ENCODE assay signal across 1 cellular context in genomic region chr17:38415250-38416194, GRCh38.
A peak's percentile ranks its signal among the peaks of the same experiment; 100 is the strongest.
TF ChIP-seq lines count a peak whose summit lies in the region.

No MANE protein-coding gene starts in this region.

TF ChIP-seq in HepG2, 621 proteins besides CTCF, POLR2A, EP300 and RAD21 (continued from another document and continues in another):
- no peak for TF ChIP-seq ZSCAN22 (CRISPR knock-in tag; IDR thresholded peaks at IDR 0.05)
- peak; percentile 84; the same call in 1 of the 2 replicates for TF ChIP-seq ZNF343 (CRISPR knock-in tag; IDR thresholded peaks at IDR 0.05)
- peak; percentile 68; the same call in 1 of the 2 replicates for TF ChIP-seq KDM3A (CRISPR knock-in tag; IDR thresholded peaks at IDR 0.05; ENCODE audit: low read depth)
- peak; percentile 60; the same call in 1 of the 2 replicates for TF ChIP-seq SMAD3 (CRISPR knock-in tag; IDR thresholded peaks at IDR 0.05)
- no peak for TF ChIP-seq ZNF451 (CRISPR knock-in tag; IDR thresholded peaks at IDR 0.05)
- no peak for TF ChIP-seq SMARCE1 (IDR thresholded peaks at IDR 0.05; ENCODE audit: borderline replicate concordance)
- no peak for TF ChIP-seq TBP (CRISPR knock-in tag; IDR thresholded peaks at IDR 0.05)
- TF ChIP-seq ZNF367 (CRISPR knock-in tag; IDR thresholded peaks at IDR 0.05; ENCODE audit: borderline replicate concordance), result no peak
- TF ChIP-seq NFE2L1 (CRISPR knock-in tag; IDR thresholded peaks at IDR 0.05; ENCODE audit: borderline replicate concordance), result no peak
- TF ChIP-seq ZNF800 (CRISPR knock-in tag; IDR thresholded peaks at IDR 0.05), result no peak
- TF ChIP-seq RBAK (CRISPR knock-in tag; IDR thresholded peaks at IDR 0.05), result no peak
- TF ChIP-seq, protein P1, sequence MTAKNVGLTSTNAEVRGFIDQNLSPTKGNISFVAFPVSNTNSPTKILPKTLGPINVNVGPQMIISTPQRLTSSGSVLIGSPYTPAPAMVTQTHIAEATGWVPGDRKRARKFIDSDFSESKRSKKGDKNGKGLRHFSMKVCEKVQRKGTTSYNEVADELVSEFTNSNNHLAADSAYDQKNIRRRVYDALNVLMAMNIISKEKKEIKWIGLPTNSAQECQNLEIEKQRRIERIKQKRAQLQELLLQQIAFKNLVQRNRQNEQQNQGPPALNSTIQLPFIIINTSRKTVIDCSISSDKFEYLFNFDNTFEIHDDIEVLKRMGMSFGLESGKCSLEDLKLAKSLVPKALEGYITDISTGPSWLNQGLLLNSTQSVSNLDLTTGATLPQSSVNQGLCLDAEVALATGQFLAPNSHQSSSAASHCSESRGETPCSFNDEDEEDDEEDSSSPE (CRISPR knock-in tag; IDR thresholded peaks at IDR 0.05), result no peak; the same call in 1 of the 2 replicates
- TF ChIP-seq HOXA9 (CRISPR knock-in tag; IDR thresholded peaks at IDR 0.05; ENCODE audit: borderline replicate concordance), result no peak
- 0 out of 2 replicates have a peak, but pooled peaks have one; percentile 42 for TF ChIP-seq PITX1 (CRISPR knock-in tag; IDR thresholded peaks at IDR 0.05)
- 0 out of 2 replicates have a peak, but pooled peaks have one; percentile 68 for TF ChIP-seq ZNF34 (CRISPR knock-in tag; IDR thresholded peaks at IDR 0.05; ENCODE audit: borderline replicate concordance)
- no peak; the same call in 1 of the 2 replicates for TF ChIP-seq MAF1 (CRISPR knock-in tag; IDR thresholded peaks at IDR 0.05; ENCODE audit: borderline replicate concordance)
- no peak; the same call in none of the 2 replicates for TF ChIP-seq SMAD1 (CRISPR knock-in tag; IDR thresholded peaks at IDR 0.05; ENCODE audit: borderline replicate concordance, low read depth)
- TF ChIP-seq RBFOX2 (IDR thresholded peaks at IDR 0.05; ENCODE audit: low read depth, low read length), result peak; percentile 77
- no peak for TF ChIP-seq ZNF619 (CRISPR knock-in tag; IDR thresholded peaks at IDR 0.05)
- no peak for TF ChIP-seq ZNF788 (CRISPR knock-in tag; IDR thresholded peaks at IDR 0.05; ENCODE audit: borderline replicate concordance)
- peak; percentile 55; the same call in 1 of the 2 replicates for TF ChIP-seq ZNF180 (CRISPR knock-in tag; IDR thresholded peaks at IDR 0.05; ENCODE audit: borderline replicate concordance, low read depth)
- no peak for TF ChIP-seq ZC3H13 (CRISPR knock-in tag; IDR thresholded peaks at IDR 0.05)
- TF ChIP-seq ZNF138 (CRISPR knock-in tag; IDR thresholded peaks at IDR 0.05; ENCODE audit: low read depth), result no peak
- TF ChIP-seq ZNF720 (CRISPR knock-in tag; IDR thresholded peaks at IDR 0.05), result no peak
- TF ChIP-seq MYPOP (CRISPR knock-in tag; IDR thresholded peaks at IDR 0.05), result no peak; the same call in 1 of the 2 replicates
- TF ChIP-seq, protein P2, sequence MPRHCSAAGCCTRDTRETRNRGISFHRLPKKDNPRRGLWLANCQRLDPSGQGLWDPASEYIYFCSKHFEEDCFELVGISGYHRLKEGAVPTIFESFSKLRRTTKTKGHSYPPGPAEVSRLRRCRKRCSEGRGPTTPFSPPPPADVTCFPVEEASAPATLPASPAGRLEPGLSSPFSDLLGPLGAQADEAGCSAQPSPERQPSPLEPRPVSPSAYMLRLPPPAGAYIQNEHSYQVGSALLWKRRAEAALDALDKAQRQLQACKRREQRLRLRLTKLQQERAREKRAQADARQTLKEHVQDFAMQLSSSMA (CRISPR knock-in tag; IDR thresholded peaks at IDR 0.05), result 0 out of 2 replicates have a peak, but pooled peaks have one; percentile 17
- TF ChIP-seq ZNF777 (CRISPR knock-in tag; IDR thresholded peaks at IDR 0.05), result no peak; the same call in 1 of the 2 replicates
- TF ChIP-seq NFE2L2 (IDR thresholded peaks at IDR 0.05; ENCODE audit: low read length), result no peak
- TF ChIP-seq KLF6 (CRISPR knock-in tag; IDR thresholded peaks at IDR 0.05), result no peak; the same call in 1 of the 2 replicates
- no peak for TF ChIP-seq KMT2A (CRISPR knock-in tag; IDR thresholded peaks at IDR 0.05)
- no peak for TF ChIP-seq NR2F6 (IDR thresholded peaks at IDR 0.05)
- TF ChIP-seq NR2F6 (CRISPR knock-in tag; IDR thresholded peaks at IDR 0.05), result 0 out of 2 replicates have a peak, but pooled peaks have one; percentile 19
- no peak for TF ChIP-seq SIX4 (CRISPR knock-in tag; IDR thresholded peaks at IDR 0.05)
- TF ChIP-seq ZNF12 (CRISPR knock-in tag; IDR thresholded peaks at IDR 0.05), result peak; percentile 78; the same call in 1 of the 2 replicates
- 0 out of 2 replicates have a peak, but pooled peaks have one; percentile 73 for TF ChIP-seq ZNF225 (CRISPR knock-in tag; IDR thresholded peaks at IDR 0.05)
- TF ChIP-seq ZNF841 (CRISPR knock-in tag; IDR thresholded peaks at IDR 0.05; ENCODE audit: borderline replicate concordance), result no peak
- no peak for TF ChIP-seq ZSCAN20 (CRISPR knock-in tag; IDR thresholded peaks at IDR 0.05; ENCODE audit: borderline replicate concordance)
- TF ChIP-seq KDM5B (CRISPR knock-in tag; IDR thresholded peaks at IDR 0.05; ENCODE audit: borderline replicate concordance), result peak; percentile 78; the same call in 1 of the 2 replicates
- no peak; the same call in 1 of the 2 replicates for TF ChIP-seq ZNF704 (CRISPR knock-in tag; IDR thresholded peaks at IDR 0.05; ENCODE audit: borderline replicate concordance)
- TF ChIP-seq, protein P3, sequence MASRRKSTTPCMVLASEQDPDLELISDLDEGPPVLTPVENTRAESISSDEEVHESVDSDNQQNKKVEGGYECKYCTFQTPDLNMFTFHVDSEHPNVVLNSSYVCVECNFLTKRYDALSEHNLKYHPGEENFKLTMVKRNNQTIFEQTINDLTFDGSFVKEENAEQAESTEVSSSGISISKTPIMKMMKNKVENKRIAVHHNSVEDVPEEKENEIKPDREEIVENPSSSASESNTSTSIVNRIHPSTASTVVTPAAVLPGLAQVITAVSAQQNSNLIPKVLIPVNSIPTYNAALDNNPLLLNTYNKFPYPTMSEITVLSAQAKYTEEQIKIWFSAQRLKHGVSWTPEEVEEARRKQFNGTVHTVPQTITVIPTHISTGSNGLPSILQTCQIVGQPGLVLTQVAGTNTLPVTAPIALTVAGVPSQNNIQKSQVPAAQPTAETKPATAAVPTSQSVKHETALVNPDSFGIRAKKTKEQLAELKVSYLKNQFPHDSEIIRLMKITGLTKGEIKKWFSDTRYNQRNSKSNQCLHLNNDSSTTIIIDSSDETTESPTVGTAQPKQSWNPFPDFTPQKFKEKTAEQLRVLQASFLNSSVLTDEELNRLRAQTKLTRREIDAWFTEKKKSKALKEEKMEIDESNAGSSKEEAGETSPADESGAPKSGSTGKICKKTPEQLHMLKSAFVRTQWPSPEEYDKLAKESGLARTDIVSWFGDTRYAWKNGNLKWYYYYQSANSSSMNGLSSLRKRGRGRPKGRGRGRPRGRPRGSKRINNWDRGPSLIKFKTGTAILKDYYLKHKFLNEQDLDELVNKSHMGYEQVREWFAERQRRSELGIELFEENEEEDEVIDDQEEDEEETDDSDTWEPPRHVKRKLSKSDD (CRISPR knock-in tag; IDR thresholded peaks at IDR 0.05; ENCODE audit: low read depth), result no peak
- no peak for TF ChIP-seq NFATC3 (CRISPR knock-in tag; IDR thresholded peaks at IDR 0.05)
- TF ChIP-seq ZNF414 (CRISPR knock-in tag; IDR thresholded peaks at IDR 0.05), result peak; percentile 87; the same call in 1 of the 2 replicates
- TF ChIP-seq, protein P4, sequence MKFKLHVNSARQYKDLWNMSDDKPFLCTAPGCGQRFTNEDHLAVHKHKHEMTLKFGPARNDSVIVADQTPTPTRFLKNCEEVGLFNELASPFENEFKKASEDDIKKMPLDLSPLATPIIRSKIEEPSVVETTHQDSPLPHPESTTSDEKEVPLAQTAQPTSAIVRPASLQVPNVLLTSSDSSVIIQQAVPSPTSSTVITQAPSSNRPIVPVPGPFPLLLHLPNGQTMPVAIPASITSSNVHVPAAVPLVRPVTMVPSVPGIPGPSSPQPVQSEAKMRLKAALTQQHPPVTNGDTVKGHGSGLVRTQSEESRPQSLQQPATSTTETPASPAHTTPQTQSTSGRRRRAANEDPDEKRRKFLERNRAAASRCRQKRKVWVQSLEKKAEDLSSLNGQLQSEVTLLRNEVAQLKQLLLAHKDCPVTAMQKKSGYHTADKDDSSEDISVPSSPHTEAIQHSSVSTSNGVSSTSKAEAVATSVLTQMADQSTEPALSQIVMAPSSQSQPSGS (CRISPR knock-in tag; IDR thresholded peaks at IDR 0.05), result peak; percentile 91; the same call in 1 of the 2 replicates
- TF ChIP-seq ISL2 (CRISPR knock-in tag; IDR thresholded peaks at IDR 0.05), result peak; percentile 61; the same call in 1 of the 2 replicates
- peak; percentile 86; the same call in 1 of the 2 replicates for TF ChIP-seq SOX5 (CRISPR knock-in tag; IDR thresholded peaks at IDR 0.05; ENCODE audit: borderline replicate concordance)
- peak; percentile 38; the same call in 1 of the 2 replicates for TF ChIP-seq ZNF609 (CRISPR knock-in tag; IDR thresholded peaks at IDR 0.05; ENCODE audit: borderline replicate concordance)
